Comparison of ENCODE assay signal across 22 cellular contexts in genomic region chr2:159267926-159268325, GRCh38.
"Had no signal": no experiment of that assay in that cellular context is flagged by ENCODE, and none has a peak within 500 bp of the region (broad histone marks: within the 10 kb centered on the region; RNA-seq: fewer than 3 reads in every experiment).

No MANE protein-coding gene starts in this region.

- H3K27ac ChIP-seq: colonic mucosa, heart right ventricle, psoas muscle, right lobe of liver, testis had no signal

- H3K9me3 ChIP-seq: colonic mucosa, psoas muscle, right lobe of liver, testis had no signal

- H3K4me1 ChIP-seq: colonic mucosa, psoas muscle, right lobe of liver, testis had no signal

- H3K4me3 Mint-ChIP-seq: activated CD4-positive, alpha-beta memory T cell treated with anti-CD3 and anti-CD28 coated beads for 36 hours; activated CD8-positive, alpha-beta memory T cell treated with anti-CD3 and anti-CD28 coated beads, Interleukin-2, amount 10 ng/mL, durations not matched to agents 7 days and 5 days; activated naive CD8-positive, alpha-beta T cell treated with anti-CD3 and anti-CD28 coated beads for 36 hours; activated T-helper 17 cell treated with anti-CD3 and anti-CD28 coated beads, Interleukin-2, amount 50 U/mL, for 72 hours; naive thymus-derived CD8-positive, alpha-beta T cell; stimulated activated effector memory CD8-positive, alpha-beta T cell treated with anti-CD3 and anti-CD28 coated beads, Interleukin-12 subunit alpha, Interleukin-12 subunit beta, amount 100 ng/mL, for 72 hours; T-cell; type B pancreatic cell; WTC11 had no signal

- H3K27me3 Mint-ChIP-seq: activated CD4-positive, alpha-beta memory T cell treated with anti-CD3 and anti-CD28 coated beads for 36 hours; activated CD8-positive, alpha-beta memory T cell treated with anti-CD3 and anti-CD28 coated beads, Interleukin-2, amount 10 ng/mL, durations not matched to agents 7 days and 5 days; activated naive CD8-positive, alpha-beta T cell treated with anti-CD3 and anti-CD28 coated beads for 36 hours; activated T-helper 17 cell treated with anti-CD3 and anti-CD28 coated beads, Interleukin-2, amount 50 U/mL, for 72 hours; naive thymus-derived CD8-positive, alpha-beta T cell; T-cell; type B pancreatic cell had no signal

- H3K9me3 Mint-ChIP-seq: activated CD4-positive, alpha-beta memory T cell treated with anti-CD3 and anti-CD28 coated beads for 36 hours; activated naive CD8-positive, alpha-beta T cell treated with anti-CD3 and anti-CD28 coated beads for 36 hours; activated T-helper 17 cell treated with anti-CD3 and anti-CD28 coated beads, Interleukin-2, amount 50 U/mL, for 72 hours; naive thymus-derived CD8-positive, alpha-beta T cell; T-cell; type B pancreatic cell; WTC11 had no signal

- H3K36me3 ChIP-seq: colonic mucosa, right lobe of liver had no signal

- H3K4me2 ChIP-seq: smooth muscle cell had no signal

- DNase-seq: activated CD4-positive, alpha-beta memory T cell treated with anti-CD3 and anti-CD28 coated beads for 36 hours; activated CD4-positive, alpha-beta T cell treated with anti-CD3 and anti-CD28 coated beads for 4 hours; activated CD8-positive, alpha-beta memory T cell treated with anti-CD3 and anti-CD28 coated beads, Interleukin-2, amount 10 ng/mL, durations not matched to agents 7 days and 5 days; activated naive CD4-positive, alpha-beta T cell; activated naive CD8-positive, alpha-beta T cell treated with anti-CD3 and anti-CD28 coated beads for 36 hours; amniotic stem cell; caudate nucleus; colonic mucosa; erythroblast; heart right ventricle; mesendoderm; naive thymus-derived CD8-positive, alpha-beta T cell; psoas muscle; right lobe of liver; stimulated activated CD4-positive, alpha-beta T cell treated with anti-CD3 and anti-CD28 coated beads, Interleukin-4, amount 100 ng/mL, for 1 hour; T-cell; testis had no signal

- H3K4me3 ChIP-seq: colonic mucosa, heart right ventricle, psoas muscle, right lobe of liver, smooth muscle cell, testis had no signal

- H3K27ac Mint-ChIP-seq: activated CD4-positive, alpha-beta memory T cell treated with anti-CD3 and anti-CD28 coated beads for 36 hours; activated CD8-positive, alpha-beta memory T cell treated with anti-CD3 and anti-CD28 coated beads, Interleukin-2, amount 10 ng/mL, durations not matched to agents 7 days and 5 days; activated naive CD8-positive, alpha-beta T cell treated with anti-CD3 and anti-CD28 coated beads for 36 hours; T-cell; type B pancreatic cell; WTC11 had no signal

- ATAC-seq: activated CD8-positive, alpha-beta memory T cell treated with anti-CD3 and anti-CD28 coated beads, Interleukin-2, amount 10 ng/mL, durations not matched to agents 7 days and 5 days; activated T-helper 17 cell treated with anti-CD3 and anti-CD28 coated beads, Interleukin-2, amount 50 U/mL, for 72 hours; heart right ventricle; naive thymus-derived CD8-positive, alpha-beta T cell; stimulated activated effector memory CD8-positive, alpha-beta T cell treated with anti-CD3 and anti-CD28 coated beads, Interleukin-12 subunit alpha, Interleukin-12 subunit beta, amount 100 ng/mL, for 72 hours; T-cell; WTC11 had no signal

- H3K4me1 Mint-ChIP-seq: activated CD8-positive, alpha-beta memory T cell treated with anti-CD3 and anti-CD28 coated beads, Interleukin-2, amount 10 ng/mL, durations not matched to agents 7 days and 5 days; activated naive CD8-positive, alpha-beta T cell treated with anti-CD3 and anti-CD28 coated beads for 36 hours; stimulated activated effector memory CD8-positive, alpha-beta T cell treated with anti-CD3 and anti-CD28 coated beads, Interleukin-12 subunit alpha, Interleukin-12 subunit beta, amount 100 ng/mL, for 72 hours had no signal

- H3K27me3 ChIP-seq: colonic mucosa, heart right ventricle, right lobe of liver, testis had no signal
